8 cellular contexts compared by ENCODE assay signal in genomic region chr3:16311960-16312451, GRCh38. TPM values are rescaled to one million over a fixed set of nuclear protein-coding genes. Genes with fewer than 3 reads are reported as not detected.
DNase-seq lines count a peak whose midpoint lies in the region; ATAC-seq, FAIRE-seq and TF ChIP-seq lines count a peak whose summit lies in the region.

No MANE protein-coding gene starts in this region.

- no peak overlapping the region for H3K4me3 ChIP-seq in esophagus squamous epithelium
- H3K4me3 ChIP-seq in suprapubic skin = no peak overlapping the region

- 50 to 64% methylated on average over 5 to 6 of the region's 6 CpGs for WGBS in esophagus squamous epithelium, 2 donors
- 54% methylated on average over 6 of the region's 6 CpGs for WGBS in suprapubic skin

- DNase-seq in T-helper 9 cell (peak; percentile 49), esophagus squamous epithelium (lab: John Stamatoyannopoulos, UW) (no peak), suprapubic skin (ENCODE audit: low spot score in 2 of 2) (no peak), frontal cortex (ENCODE audit: low spot score in 2 of 2) (no peak), SHP77 treated with DMSO at 0.1 percent for 48 hours (lab: John Stamatoyannopoulos, UW) (no peak), NCI-H146 (lab: John Stamatoyannopoulos, UW) (no peak)

- H3K9me3 ChIP-seq in esophagus squamous epithelium = no peaks in the 10 kb centered on the region
- no peaks in the 10 kb centered on the region for H3K9me3 ChIP-seq in suprapubic skin

- H3K36me3 ChIP-seq in esophagus squamous epithelium (peaks cover 3 to 57% (median 4%) of the 10 kb centered on the region in 3 donors), suprapubic skin (peaks cover 21% of the 10 kb centered on the region)

- TF ChIP-seq POLR2A in GM19193 (IDR thresholded peaks at IDR 0.05; ENCODE audit: extremely low read depth, insufficient read depth, insufficient read length) = peak; percentile 27
- no peak for TF ChIP-seq POLR2A in esophagus squamous epithelium (IDR thresholded peaks at IDR 0.05)
- no peak for TF ChIP-seq POLR2A in suprapubic skin (IDR thresholded peaks at IDR 0.05)

- TF ChIP-seq CTCF in esophagus squamous epithelium (IDR thresholded peaks at IDR 0.05) = no peak
- TF ChIP-seq CTCF in suprapubic skin (IDR thresholded peaks at IDR 0.05) = no peak

- peaks cover 5 to 34% (median 14%) of the 10 kb centered on the region in 3 donors for H3K4me1 ChIP-seq in esophagus squamous epithelium
- peaks cover 23% of the 10 kb centered on the region for H3K4me1 ChIP-seq in suprapubic skin

- peak; percentile 70 for ATAC-seq in HG03064 (IDR thresholded peaks at IDR 0.05; ENCODE audit: low read depth, unreplicated experiment)

- peak overlapping the region in 3 of 4 donors; percentile 38 to 78 (median 62) for H3K27ac ChIP-seq in esophagus squamous epithelium
- H3K27ac ChIP-seq in suprapubic skin = peak overlapping the region; percentile 32

- H3K27me3 ChIP-seq in esophagus squamous epithelium (no peaks in the 10 kb centered on the region), suprapubic skin (no peaks in the 10 kb centered on the region)

- no peak for FAIRE-seq in frontal cortex (lab: Jason Lieb, UNC)

- intact Hi-C loops in esophagus squamous epithelium (cut with DNase I) = no loop called here

- TF ChIP-seq EP300 in suprapubic skin (IDR thresholded peaks at IDR 0.05) = no peak

RNA-seq across cellular contexts. Expression of gene OXNAD1, which starts 47.0 kb away (rescaled TPM):
- total RNA-seq in esophagus squamous epithelium = 10 to 100 TPM in 3 of 4 donors, 1 to 10 TPM in 1; 8.0 to 17.2 (median 15.4) TPM
- total RNA-seq in suprapubic skin = 10 to 100 TPM; 10.3 to 17.8 (median 13.3) TPM
- 15.5 TPM for total RNA-seq in frontal cortex

RNA-seq across cellular contexts. Expression of gene DPH3, which starts 47.3 kb away (rescaled TPM):
- total RNA-seq in esophagus squamous epithelium (10 to 100 TPM in 2 of 4 donors, 1 to 10 TPM in 2; 2.8 to 21.9 (median 10.0) TPM), suprapubic skin (10 to 100 TPM in 1 of 4 donors, 1 to 10 TPM in 3; 5.5 to 11.5 (median 8.0) TPM), frontal cortex (20.4 TPM)
